36 cellular contexts compared by ENCODE assay signal in genomic region chr1:80767711-80768110, GRCh38.
"Had no signal": no experiment of that assay in that cellular context is flagged by ENCODE, and none has a peak within 500 bp of the region (broad histone marks: within the 10 kb centered on the region; RNA-seq: fewer than 3 reads in every experiment).

No MANE protein-coding gene starts in this region.

- H3K36me3 ChIP-seq: ascending aorta, cardiac muscle cell, WERI-Rb-1 had no signal

- H3K9me3 ChIP-seq: ascending aorta had no signal

- H3K9me3 Mint-ChIP-seq: activated CD4-positive, alpha-beta memory T cell treated with anti-CD3 and anti-CD28 coated beads, Interleukin-2, amount 10 ng/mL, durations not matched to agents 7 days and 5 days; activated CD4-positive, alpha-beta T cell treated with anti-CD3 and anti-CD28 coated beads, Interleukin-2, amount 10 ng/mL, durations not matched to agents 7 days and 5 days; activated naive CD4-positive, alpha-beta T cell treated with anti-CD3 and anti-CD28 coated beads, Interleukin-2, amount 50 U/mL, for 24 hours; activated naive CD8-positive, alpha-beta T cell treated with anti-CD3 and anti-CD28 coated beads, Interleukin-2, amount 10 ng/mL, durations not matched to agents 7 days and 5 days; activated naive CD8-positive, alpha-beta T cell treated with anti-CD3 and anti-CD28 coated beads, Interleukin-2, amount 50 U/mL, for 24 hours; brain; WTC11 had no signal

- FAIRE-seq: TTC549 had no signal

- H3K4me1 Mint-ChIP-seq: activated CD4-positive, alpha-beta memory T cell treated with anti-CD3 and anti-CD28 coated beads, Interleukin-2, amount 10 ng/mL, durations not matched to agents 7 days and 5 days; activated CD4-positive, alpha-beta T cell treated with anti-CD3 and anti-CD28 coated beads for 36 hours; activated CD4-positive, alpha-beta T cell treated with anti-CD3 and anti-CD28 coated beads, Interleukin-2, amount 10 ng/mL, durations not matched to agents 7 days and 5 days; activated CD8-positive, alpha-beta memory T cell treated with anti-CD3 and anti-CD28 coated beads, Interleukin-2, amount 10 ng/mL, durations not matched to agents 7 days and 5 days; activated naive CD4-positive, alpha-beta T cell treated with anti-CD3 and anti-CD28 coated beads, Interleukin-2, amount 10 ng/mL, durations not matched to agents 7 days and 5 days; activated naive CD4-positive, alpha-beta T cell treated with anti-CD3 and anti-CD28 coated beads, Interleukin-2, amount 50 U/mL, for 24 hours; activated naive CD8-positive, alpha-beta T cell treated with anti-CD3 and anti-CD28 coated beads, Interleukin-2, amount 10 ng/mL, durations not matched to agents 7 days and 5 days; activated naive CD8-positive, alpha-beta T cell treated with anti-CD3 and anti-CD28 coated beads, Interleukin-2, amount 50 U/mL, for 24 hours; central memory CD8-positive, alpha-beta T cell; T-cell; T-helper 17 cell had no signal

- H3K27me3 Mint-ChIP-seq: activated CD4-positive, alpha-beta memory T cell treated with anti-CD3 and anti-CD28 coated beads, Interleukin-2, amount 10 ng/mL, durations not matched to agents 7 days and 5 days; activated CD4-positive, alpha-beta T cell treated with anti-CD3 and anti-CD28 coated beads for 36 hours; activated CD4-positive, alpha-beta T cell treated with anti-CD3 and anti-CD28 coated beads, Interleukin-2, amount 10 ng/mL, durations not matched to agents 7 days and 5 days; activated CD8-positive, alpha-beta memory T cell treated with anti-CD3 and anti-CD28 coated beads, Interleukin-2, amount 10 ng/mL, durations not matched to agents 7 days and 5 days; activated naive CD4-positive, alpha-beta T cell treated with anti-CD3 and anti-CD28 coated beads, Interleukin-2, amount 10 ng/mL, durations not matched to agents 7 days and 5 days; activated naive CD4-positive, alpha-beta T cell treated with anti-CD3 and anti-CD28 coated beads, Interleukin-2, amount 50 U/mL, for 24 hours; activated naive CD8-positive, alpha-beta T cell; activated naive CD8-positive, alpha-beta T cell treated with anti-CD3 and anti-CD28 coated beads, Interleukin-2, amount 10 ng/mL, durations not matched to agents 7 days and 5 days; activated naive CD8-positive, alpha-beta T cell treated with anti-CD3 and anti-CD28 coated beads, Interleukin-2, amount 50 U/mL, for 24 hours; activated T-cell treated with anti-CD3 and anti-CD28 coated beads, Interleukin-2, amount 50 U/mL, for 24 hours; brain; central memory CD8-positive, alpha-beta T cell; T-cell; T-helper 17 cell had no signal

- H3K27ac ChIP-seq: ascending aorta, cardiac muscle cell, WERI-Rb-1 had no signal

- H3K36me3 Mint-ChIP-seq: activated CD8-positive, alpha-beta memory T cell treated with anti-CD3 and anti-CD28 coated beads, Interleukin-2, amount 10 ng/mL, durations not matched to agents 7 days and 5 days; activated naive CD4-positive, alpha-beta T cell treated with anti-CD3 and anti-CD28 coated beads, Interleukin-2, amount 10 ng/mL, durations not matched to agents 7 days and 5 days; activated naive CD4-positive, alpha-beta T cell treated with anti-CD3 and anti-CD28 coated beads, Interleukin-2, amount 50 U/mL, for 24 hours; activated naive CD8-positive, alpha-beta T cell; activated naive CD8-positive, alpha-beta T cell treated with anti-CD3 and anti-CD28 coated beads, Interleukin-2, amount 10 ng/mL, durations not matched to agents 7 days and 5 days; brain; T-cell; WTC11 had no signal

- H3K27me3 ChIP-seq: ascending aorta, cardiac muscle cell had no signal

- H3K4me1 ChIP-seq: ascending aorta had no signal

- H3K4me3 ChIP-seq: ascending aorta, cardiac muscle cell had no signal

- DNase-seq: activated CD4-positive, alpha-beta memory T cell treated with anti-CD3 and anti-CD28 coated beads, Interleukin-2, amount 10 ng/mL, durations not matched to agents 7 days and 5 days; activated CD4-positive, alpha-beta T cell treated with anti-CD3 and anti-CD28 coated beads for 1 hour; activated CD4-positive, alpha-beta T cell treated with anti-CD3 and anti-CD28 coated beads for 36 hours; activated CD4-positive, alpha-beta T cell treated with anti-CD3 and anti-CD28 coated beads for 48 hours; activated CD4-positive, alpha-beta T cell treated with anti-CD3 and anti-CD28 coated beads, Interleukin-2, amount 10 ng/mL, durations not matched to agents 7 days and 5 days; activated CD4-positive, alpha-beta T cell treated with anti-CD3 and anti-CD28 coated beads, Interleukin-2, amount 50 U/mL, for 48 hours; activated CD4-positive, CD25-positive, alpha-beta regulatory T cell; activated CD8-positive, alpha-beta memory T cell treated with anti-CD3 and anti-CD28 coated beads for 24 hours; activated CD8-positive, alpha-beta memory T cell treated with anti-CD3 and anti-CD28 coated beads, Interleukin-2, amount 10 ng/mL, durations not matched to agents 7 days and 5 days; activated CD8-positive, alpha-beta memory T cell treated with anti-CD3 and anti-CD28 coated beads, Interleukin-2, amount 50 U/mL, for 48 hours; activated CD8-positive, alpha-beta T cell treated with anti-CD3 and anti-CD28 coated beads, Interleukin-2, amount 10 ng/mL, durations not matched to agents 7 days and 5 days; activated effector memory CD4-positive, alpha-beta T cell treated with Interleukin-2 at 50 U/mL for 16 hours; activated gamma-delta T cell; activated naive CD4-positive, alpha-beta T cell treated with anti-CD3 and anti-CD28 coated beads, Interleukin-2, amount 10 ng/mL, durations not matched to agents 7 days and 5 days; activated naive CD4-positive, alpha-beta T cell treated with Interleukin-2 at 50 U/mL for 16 hours; activated naive CD8-positive, alpha-beta T cell treated with anti-CD3 and anti-CD28 coated beads, Interleukin-2, amount 10 ng/mL, durations not matched to agents 7 days and 5 days; activated naive CD8-positive, alpha-beta T cell treated with anti-CD3 and anti-CD28 coated beads, Interleukin-2, amount 50 U/mL, for 24 hours; activated T-cell treated with anti-CD3 and anti-CD28 coated beads, Interleukin-2, amount 50 U/mL, for 24 hours; activated T-cell treated with anti-CD3 and anti-CD28 coated beads, Interleukin-2, amount 50 U/mL, for 48 hours; amygdala; anterior cingulate cortex; caudate nucleus; cerebellar nuclear complex; T-cell; T-helper 17 cell; WERI-Rb-1 had no signal

- H3K27ac Mint-ChIP-seq: activated CD4-positive, alpha-beta memory T cell treated with anti-CD3 and anti-CD28 coated beads, Interleukin-2, amount 10 ng/mL, durations not matched to agents 7 days and 5 days; activated CD4-positive, alpha-beta T cell treated with anti-CD3 and anti-CD28 coated beads for 36 hours; activated CD4-positive, alpha-beta T cell treated with anti-CD3 and anti-CD28 coated beads, Interleukin-2, amount 10 ng/mL, durations not matched to agents 7 days and 5 days; activated CD8-positive, alpha-beta memory T cell treated with anti-CD3 and anti-CD28 coated beads, Interleukin-2, amount 10 ng/mL, durations not matched to agents 7 days and 5 days; activated CD8-positive, alpha-beta T cell treated with anti-CD3 and anti-CD28 coated beads, Interleukin-2, amount 10 ng/mL, durations not matched to agents 7 days and 5 days; activated naive CD4-positive, alpha-beta T cell treated with anti-CD3 and anti-CD28 coated beads, Interleukin-2, amount 10 ng/mL, durations not matched to agents 7 days and 5 days; activated naive CD4-positive, alpha-beta T cell treated with anti-CD3 and anti-CD28 coated beads, Interleukin-2, amount 50 U/mL, for 24 hours; activated naive CD8-positive, alpha-beta T cell; activated naive CD8-positive, alpha-beta T cell treated with anti-CD3 and anti-CD28 coated beads, Interleukin-2, amount 10 ng/mL, durations not matched to agents 7 days and 5 days; activated naive CD8-positive, alpha-beta T cell treated with anti-CD3 and anti-CD28 coated beads, Interleukin-2, amount 50 U/mL, for 24 hours; activated T-cell treated with anti-CD3 and anti-CD28 coated beads, Interleukin-2, amount 50 U/mL, for 24 hours; activated T-helper 2 cell treated with anti-CD3 and anti-CD28 coated beads, Interferon-gamma antibody, Interleukin-2, Interleukin-4, amounts not matched to agents 10 μg/mL and 5 μg/mL and 100 μg/mL, durations not matched to agents 14 hours and 24 hours and 36 hours; brain; T-cell; T-helper 17 cell had no signal

- H3K4me3 Mint-ChIP-seq: activated CD4-positive, alpha-beta memory T cell treated with anti-CD3 and anti-CD28 coated beads, Interleukin-2, amount 10 ng/mL, durations not matched to agents 7 days and 5 days; activated CD4-positive, alpha-beta T cell treated with anti-CD3 and anti-CD28 coated beads for 36 hours; activated CD4-positive, alpha-beta T cell treated with anti-CD3 and anti-CD28 coated beads, Interleukin-2, amount 10 ng/mL, durations not matched to agents 7 days and 5 days; activated CD8-positive, alpha-beta memory T cell treated with anti-CD3 and anti-CD28 coated beads, Interleukin-2, amount 10 ng/mL, durations not matched to agents 7 days and 5 days; activated CD8-positive, alpha-beta T cell treated with anti-CD3 and anti-CD28 coated beads, Interleukin-2, amount 10 ng/mL, durations not matched to agents 7 days and 5 days; activated naive CD4-positive, alpha-beta T cell treated with anti-CD3 and anti-CD28 coated beads, Interleukin-2, amount 10 ng/mL, durations not matched to agents 7 days and 5 days; activated naive CD4-positive, alpha-beta T cell treated with anti-CD3 and anti-CD28 coated beads, Interleukin-2, amount 50 U/mL, for 24 hours; activated naive CD8-positive, alpha-beta T cell; activated naive CD8-positive, alpha-beta T cell treated with anti-CD3 and anti-CD28 coated beads, Interleukin-2, amount 10 ng/mL, durations not matched to agents 7 days and 5 days; activated naive CD8-positive, alpha-beta T cell treated with anti-CD3 and anti-CD28 coated beads, Interleukin-2, amount 50 U/mL, for 24 hours; activated T-cell treated with anti-CD3 and anti-CD28 coated beads, Interleukin-2, amount 50 U/mL, for 24 hours; brain; central memory CD8-positive, alpha-beta T cell; T-cell; T-helper 17 cell; WTC11 had no signal

- ATAC-seq: activated CD4-positive, alpha-beta T cell treated with anti-CD3 and anti-CD28 coated beads for 36 hours; activated CD4-positive, CD25-positive, alpha-beta regulatory T cell treated with anti-CD3 and anti-CD28 coated beads, Interleukin-2, amount 50 U/mL, for 24 hours; activated CD8-positive, alpha-beta memory T cell treated with anti-CD3 and anti-CD28 coated beads, Interleukin-2, amount 10 ng/mL, durations not matched to agents 7 days and 5 days; activated CD8-positive, alpha-beta T cell treated with anti-CD3 and anti-CD28 coated beads, Interleukin-2, amount 10 ng/mL, durations not matched to agents 7 days and 5 days; activated naive CD8-positive, alpha-beta T cell treated with anti-CD3 and anti-CD28 coated beads, Interleukin-2, amount 50 U/mL, for 24 hours; T-cell; T-helper 17 cell; WTC11 had no signal
